In the genomic region with DNA sequence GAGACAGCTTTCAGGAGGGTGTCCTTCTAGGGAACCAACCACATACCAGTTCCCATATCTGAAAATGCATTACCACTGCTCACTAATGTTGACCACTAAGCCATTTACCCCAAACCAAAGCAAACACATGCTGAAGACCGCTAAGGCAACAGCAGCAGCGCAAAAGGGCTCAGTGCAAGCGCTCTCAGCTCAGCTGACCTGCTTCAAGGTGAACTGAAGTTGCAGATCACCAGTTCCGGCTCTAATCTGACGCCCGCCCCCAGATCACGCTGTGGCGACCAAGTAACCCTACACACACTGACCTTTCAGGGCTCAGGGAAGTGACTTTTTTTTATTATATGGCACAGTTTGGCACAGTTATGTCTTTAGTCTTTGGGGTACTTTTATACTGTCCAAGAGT, we compare ENCODE assay signal across 1 cellular context.
TF ChIP-seq lines count a peak whose summit lies in the region.

No MANE protein-coding gene starts in this region.

TF ChIP-seq in GM12878, 131 proteins besides CTCF, POLR2A, EP300 and RAD21:
- TF ChIP-seq SIX5 (IDR thresholded peaks at IDR 0.05; ENCODE audit: low read depth, low read length, severe bottlenecking) (no peak), SREBF1 (IDR thresholded peaks at IDR 0.05; ENCODE audit: low read length) (no peak), IKZF1 (conservative IDR thresholded peaks at IDR 0.05) (no peak), ZNF217 (IDR thresholded peaks at IDR 0.05) (no peak), CREB1 (IDR thresholded peaks at IDR 0.05; ENCODE audit: low read depth) (no peak)
- TF ChIP-seq, protein P1, sequence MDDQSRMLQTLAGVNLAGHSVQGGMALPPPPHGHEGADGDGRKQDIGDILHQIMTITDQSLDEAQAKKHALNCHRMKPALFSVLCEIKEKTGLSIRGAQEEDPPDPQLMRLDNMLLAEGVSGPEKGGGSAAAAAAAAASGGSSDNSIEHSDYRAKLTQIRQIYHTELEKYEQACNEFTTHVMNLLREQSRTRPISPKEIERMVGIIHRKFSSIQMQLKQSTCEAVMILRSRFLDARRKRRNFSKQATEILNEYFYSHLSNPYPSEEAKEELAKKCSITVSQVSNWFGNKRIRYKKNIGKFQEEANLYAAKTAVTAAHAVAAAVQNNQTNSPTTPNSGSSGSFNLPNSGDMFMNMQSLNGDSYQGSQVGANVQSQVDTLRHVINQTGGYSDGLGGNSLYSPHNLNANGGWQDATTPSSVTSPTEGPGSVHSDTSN (IDR thresholded peaks at IDR 0.05; ENCODE audit: insufficient replicate concordance, low read depth, low read length), result no peak
- TF ChIP-seq, protein P2, sequence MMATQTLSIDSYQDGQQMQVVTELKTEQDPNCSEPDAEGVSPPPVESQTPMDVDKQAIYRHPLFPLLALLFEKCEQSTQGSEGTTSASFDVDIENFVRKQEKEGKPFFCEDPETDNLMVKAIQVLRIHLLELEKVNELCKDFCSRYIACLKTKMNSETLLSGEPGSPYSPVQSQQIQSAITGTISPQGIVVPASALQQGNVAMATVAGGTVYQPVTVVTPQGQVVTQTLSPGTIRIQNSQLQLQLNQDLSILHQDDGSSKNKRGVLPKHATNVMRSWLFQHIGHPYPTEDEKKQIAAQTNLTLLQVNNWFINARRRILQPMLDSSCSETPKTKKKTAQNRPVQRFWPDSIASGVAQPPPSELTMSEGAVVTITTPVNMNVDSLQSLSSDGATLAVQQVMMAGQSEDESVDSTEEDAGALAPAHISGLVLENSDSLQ (IDR thresholded peaks at IDR 0.05), result no peak
- TF ChIP-seq, protein P3, sequence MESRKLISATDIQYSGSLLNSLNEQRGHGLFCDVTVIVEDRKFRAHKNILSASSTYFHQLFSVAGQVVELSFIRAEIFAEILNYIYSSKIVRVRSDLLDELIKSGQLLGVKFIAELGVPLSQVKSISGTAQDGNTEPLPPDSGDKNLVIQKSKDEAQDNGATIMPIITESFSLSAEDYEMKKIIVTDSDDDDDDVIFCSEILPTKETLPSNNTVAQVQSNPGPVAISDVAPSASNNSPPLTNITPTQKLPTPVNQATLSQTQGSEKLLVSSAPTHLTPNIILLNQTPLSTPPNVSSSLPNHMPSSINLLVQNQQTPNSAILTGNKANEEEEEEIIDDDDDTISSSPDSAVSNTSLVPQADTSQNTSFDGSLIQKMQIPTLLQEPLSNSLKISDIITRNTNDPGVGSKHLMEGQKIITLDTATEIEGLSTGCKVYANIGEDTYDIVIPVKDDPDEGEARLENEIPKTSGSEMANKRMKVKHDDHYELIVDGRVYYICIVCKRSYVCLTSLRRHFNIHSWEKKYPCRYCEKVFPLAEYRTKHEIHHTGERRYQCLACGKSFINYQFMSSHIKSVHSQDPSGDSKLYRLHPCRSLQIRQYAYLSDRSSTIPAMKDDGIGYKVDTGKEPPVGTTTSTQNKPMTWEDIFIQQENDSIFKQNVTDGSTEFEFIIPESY (IDR thresholded peaks at IDR 0.05), result peak; percentile 85
TF ChIP-seq in GM12878: peak in this region for 1.
